Comparison of ENCODE assay signal across 10 cellular contexts in the genomic region with DNA sequence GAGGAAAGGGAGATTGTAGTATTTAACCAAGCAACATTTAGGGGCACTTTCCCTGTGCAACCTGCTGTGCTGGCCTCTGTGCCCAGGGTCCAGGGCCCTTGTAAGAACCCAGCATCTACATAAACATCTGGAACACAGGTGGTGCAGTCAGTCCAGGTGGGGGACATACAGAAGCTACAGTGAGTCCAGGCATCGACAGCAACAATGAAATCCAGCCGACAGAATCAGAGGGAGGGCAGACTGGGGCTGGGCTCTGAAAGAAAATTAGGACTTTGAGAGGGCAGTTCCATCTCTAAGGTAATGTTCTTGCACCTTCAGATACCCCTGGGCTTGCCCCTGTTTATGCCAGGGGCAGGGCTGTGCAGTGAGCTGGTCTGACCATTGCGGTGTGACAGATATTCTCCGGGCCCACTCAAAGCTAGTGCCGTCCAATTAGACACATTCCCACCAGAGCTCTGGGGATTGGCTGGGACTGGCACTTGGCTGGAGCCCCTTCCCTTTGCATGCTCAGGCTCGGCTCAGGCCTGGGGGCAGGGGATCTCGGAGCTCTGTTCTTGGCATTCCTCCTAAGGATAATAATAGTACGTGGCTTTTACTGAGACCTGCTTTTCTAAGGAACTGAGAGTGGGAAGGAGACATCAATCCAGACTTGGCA. TPM values are rescaled to one million over a fixed set of nuclear protein-coding genes. Genes with fewer than 3 reads are reported as not detected.
DNase-seq lines count a peak whose midpoint lies in the region; ATAC-seq and TF ChIP-seq lines count a peak whose summit lies in the region.
"Had no signal": no experiment of that assay in that cellular context is flagged by ENCODE, and none has a peak within 500 bp of the region (broad histone marks: within the 10 kb centered on the region; RNA-seq: fewer than 3 reads in every experiment).

No MANE protein-coding gene starts in this region.

- ATAC-seq in thoracic aorta (ENCODE audit: insufficient number of reproducible peaks, low FRiP score, low read depth), result no peak
- ATAC-seq: body of pancreas had no signal

- peaks cover 85% of the 10 kb centered on the region for H3K4me1 Mint-ChIP-seq in activated naive CD8-positive, alpha-beta T cell (ENCODE audit: low read depth)

- H4K20me1 ChIP-seq in smooth muscle cell (ENCODE audit: low read depth), result peaks cover 90% of the 10 kb centered on the region
- peaks cover 35% of the 10 kb centered on the region for H4K20me1 ChIP-seq in SK-N-SH (ENCODE audit: insufficient read depth)

- H3K27ac Mint-ChIP-seq in activated naive CD8-positive, alpha-beta T cell, result peak overlapping the region; percentile 99

- no peak overlapping the region for H3K4me2 ChIP-seq in smooth muscle cell
- no peak overlapping the region; the same call in 1 of the 2 replicates for H3K4me2 ChIP-seq in SK-N-SH

- CTCF ChIA-PET in SK-N-SH (lab: Yijun Ruan, JAX), result interaction anchor here (1.3 to 18.6 kb wide), 6 partner anchors 17 to 474 kb away, joined by 3 to 262 read pairs (median 39); no protein-coding TSS in a partner anchor

- TF ChIP-seq RAD21 in SK-N-SH (IDR thresholded peaks at IDR 0.05; ENCODE audit: low read length), result no peak

- POLR2A ChIA-PET in SK-N-SH (lab: Yijun Ruan, JAX), result no interaction called here

- peak overlapping the region; percentile 84 for H3K4me3 Mint-ChIP-seq in activated naive CD8-positive, alpha-beta T cell

- no peaks in the 10 kb centered on the region for H3K9me3 Mint-ChIP-seq in activated naive CD8-positive, alpha-beta T cell (ENCODE audit: low read depth)

- TF ChIP-seq CTCF in thoracic aorta (IDR thresholded peaks at IDR 0.05), result no peak
- TF ChIP-seq CTCF in smooth muscle cell (IDR thresholded peaks at IDR 0.05; ENCODE audit: borderline replicate concordance, insufficient read depth, poor library complexity, severe bottlenecking), result no peak
- TF ChIP-seq CTCF in SK-N-SH (IDR thresholded peaks at IDR 0.05), result no peak

- H3K36me3 ChIP-seq in thoracic aorta (peaks cover 4% of the 10 kb centered on the region), smooth muscle cell (ENCODE audit: low read depth) (no peaks in the 10 kb centered on the region), SK-N-SH (replicated peaks in 1 of 2; ENCODE audit: control insufficient read depth in 1 of 2, insufficient read depth in 2 of 2, low read length in 1 of 2) (peaks cover 7 to 15% of the 10 kb centered on the region in 2 experiments)

- H3K36me3 Mint-ChIP-seq in activated naive CD8-positive, alpha-beta T cell, result peaks cover 25% of the 10 kb centered on the region

- H3K9ac ChIP-seq in smooth muscle cell (ENCODE audit: low read depth), result no peak overlapping the region
- no peak overlapping the region for H3K9ac ChIP-seq in SK-N-SH

- DNase-seq in activated CD8-positive, alpha-beta memory T cell treated with anti-CD3 and anti-CD28 coated beads for 24 hours, result peak; percentile 61
- DNase-seq in activated CD8-positive, alpha-beta memory T cell treated with anti-CD3 and anti-CD28 coated beads, Interleukin-2, amount 50 U/mL, for 4 hours, result no peak
- DNase-seq in islet precursor cell (peak; percentile 52), thoracic aorta (ENCODE audit: low spot score) (peak; percentile 41), smooth muscle cell (lab: John Stamatoyannopoulos, UW; ENCODE audit: unreplicated experiment) (no peak), putamen (ENCODE audit: low spot score) (no peak), SK-N-SH (no peak)
- DNase-seq: body of pancreas, NCI-H510A had no signal

- no peaks in the 10 kb centered on the region for H3K27me3 Mint-ChIP-seq in activated naive CD8-positive, alpha-beta T cell

- peaks cover 67% of the 10 kb centered on the region for H3K79me2 ChIP-seq in smooth muscle cell (ENCODE audit: low read depth)
- peaks cover 86% of the 10 kb centered on the region for H3K79me2 ChIP-seq in SK-N-SH (ENCODE audit: insufficient read depth)

- peak overlapping the region; percentile 92 to 96 for H3K27ac ChIP-seq in thoracic aorta
- no peak overlapping the region for H3K27ac ChIP-seq in smooth muscle cell (ENCODE audit: low read depth)
- H3K27ac ChIP-seq in SK-N-SH (ENCODE audit: low read depth in 2 of 2, low read length in 1 of 2), result no peak overlapping the region
- H3K27ac ChIP-seq: body of pancreas had no signal

- H3K4me1 ChIP-seq in thoracic aorta (ENCODE audit: control insufficient read depth in 1 of 2, low read depth in 2 of 2), result peaks cover 62 to 72% of the 10 kb centered on the region in 2 donors
- peaks cover 17% of the 10 kb centered on the region for H3K4me1 ChIP-seq in smooth muscle cell (ENCODE audit: low read depth)
- H3K4me1 ChIP-seq in SK-N-SH (ENCODE audit: control insufficient read depth in 1 of 2, insufficient read depth in 2 of 2, low read depth in 1 of 2, low read length in 1 of 2), result peaks cover 9 to 12% of the 10 kb centered on the region in 2 experiments; a peak in 2 of 4 replicates

- H3K9me3 ChIP-seq in thoracic aorta, result no peaks in the 10 kb centered on the region
- H3K9me3 ChIP-seq in smooth muscle cell (replicated peaks; ENCODE audit: low read depth), result no peaks in the 10 kb centered on the region
- H3K9me3 ChIP-seq in SK-N-SH, result no peaks in the 10 kb centered on the region
- H3K9me3 ChIP-seq: body of pancreas had no signal

- H3F3A ChIP-seq in smooth muscle cell (ENCODE audit: low read depth) (no peaks in the 10 kb centered on the region), SK-N-SH (replicated peaks; ENCODE audit: insufficient read depth) (no peaks in the 10 kb centered on the region)

- H2AFZ ChIP-seq in smooth muscle cell (ENCODE audit: low read depth) (no peak overlapping the region), SK-N-SH (ENCODE audit: low read depth) (no peak overlapping the region)

- no peaks in the 10 kb centered on the region for H3K9me2 ChIP-seq in SK-N-SH

- WGBS in smooth muscle cell (ENCODE audit: low lambda C conversion rate), result 89% methylated on average over 8 of the region's 8 CpGs
- 86% methylated on average over 5 of the region's 8 CpGs for WGBS in SK-N-SH (ENCODE audit: low lambda C conversion rate)

- H3K27me3 ChIP-seq in thoracic aorta (replicated peaks; ENCODE audit: insufficient read depth) (no peaks in the 10 kb centered on the region), smooth muscle cell (ENCODE audit: low read depth) (no peaks in the 10 kb centered on the region), SK-N-SH (ENCODE audit: insufficient read depth) (no peaks in the 10 kb centered on the region)
- H3K27me3 ChIP-seq: body of pancreas had no signal

- H3K4me3 ChIP-seq in thoracic aorta (peak overlapping the region; percentile 99), smooth muscle cell (no peak overlapping the region), SK-N-SH (ENCODE audit: low read depth in 2 of 2, low read length in 1 of 2) (no peak overlapping the region)
- H3K4me3 ChIP-seq: body of pancreas had no signal

- no peak for TF ChIP-seq EP300 in SK-N-SH (IDR thresholded peaks at IDR 0.05; ENCODE audit: borderline replicate concordance in 1 of 2, low read depth in 1 of 2, low read length in 1 of 2)

TF ChIP-seq in SK-N-SH, 30 proteins besides CTCF, POLR2A, EP300 and RAD21 (continues in another document):
- TF ChIP-seq TEAD4 (IDR thresholded peaks at IDR 0.05; ENCODE audit: borderline replicate concordance, insufficient read depth), result no peak
- TF ChIP-seq, protein P1, sequence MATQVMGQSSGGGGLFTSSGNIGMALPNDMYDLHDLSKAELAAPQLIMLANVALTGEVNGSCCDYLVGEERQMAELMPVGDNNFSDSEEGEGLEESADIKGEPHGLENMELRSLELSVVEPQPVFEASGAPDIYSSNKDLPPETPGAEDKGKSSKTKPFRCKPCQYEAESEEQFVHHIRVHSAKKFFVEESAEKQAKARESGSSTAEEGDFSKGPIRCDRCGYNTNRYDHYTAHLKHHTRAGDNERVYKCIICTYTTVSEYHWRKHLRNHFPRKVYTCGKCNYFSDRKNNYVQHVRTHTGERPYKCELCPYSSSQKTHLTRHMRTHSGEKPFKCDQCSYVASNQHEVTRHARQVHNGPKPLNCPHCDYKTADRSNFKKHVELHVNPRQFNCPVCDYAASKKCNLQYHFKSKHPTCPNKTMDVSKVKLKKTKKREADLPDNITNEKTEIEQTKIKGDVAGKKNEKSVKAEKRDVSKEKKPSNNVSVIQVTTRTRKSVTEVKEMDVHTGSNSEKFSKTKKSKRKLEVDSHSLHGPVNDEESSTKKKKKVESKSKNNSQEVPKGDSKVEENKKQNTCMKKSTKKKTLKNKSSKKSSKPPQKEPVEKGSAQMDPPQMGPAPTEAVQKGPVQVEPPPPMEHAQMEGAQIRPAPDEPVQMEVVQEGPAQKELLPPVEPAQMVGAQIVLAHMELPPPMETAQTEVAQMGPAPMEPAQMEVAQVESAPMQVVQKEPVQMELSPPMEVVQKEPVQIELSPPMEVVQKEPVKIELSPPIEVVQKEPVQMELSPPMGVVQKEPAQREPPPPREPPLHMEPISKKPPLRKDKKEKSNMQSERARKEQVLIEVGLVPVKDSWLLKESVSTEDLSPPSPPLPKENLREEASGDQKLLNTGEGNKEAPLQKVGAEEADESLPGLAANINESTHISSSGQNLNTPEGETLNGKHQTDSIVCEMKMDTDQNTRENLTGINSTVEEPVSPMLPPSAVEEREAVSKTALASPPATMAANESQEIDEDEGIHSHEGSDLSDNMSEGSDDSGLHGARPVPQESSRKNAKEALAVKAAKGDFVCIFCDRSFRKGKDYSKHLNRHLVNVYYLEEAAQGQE (IDR thresholded peaks at IDR 0.05; ENCODE audit: low read depth, low read length), result no peak
- TF ChIP-seq SMC3 (IDR thresholded peaks at IDR 0.05; ENCODE audit: low read depth, low read length), result no peak
- TF ChIP-seq TAF1 (IDR thresholded peaks at IDR 0.05; ENCODE audit: borderline replicate concordance, low read depth, low read length), result no peak
- TF ChIP-seq CHD2 (IDR thresholded peaks at IDR 0.05; ENCODE audit: low read length, partially characterized antibody), result no peak
- TF ChIP-seq RFX5 (IDR thresholded peaks at IDR 0.05; ENCODE audit: low read length), result no peak
- TF ChIP-seq FOSL2 (IDR thresholded peaks at IDR 0.05; ENCODE audit: borderline replicate concordance, low read depth), result no peak
- no peak for TF ChIP-seq MEF2A (IDR thresholded peaks at IDR 0.05; ENCODE audit: borderline replicate concordance, low read depth)
- no peak for TF ChIP-seq JUND (IDR thresholded peaks at IDR 0.05)
- no peak for TF ChIP-seq SIN3A (IDR thresholded peaks at IDR 0.05; ENCODE audit: borderline replicate concordance, low read depth, low read length)
- TF ChIP-seq YY1 (IDR thresholded peaks at IDR 0.05; ENCODE audit: low read depth), result no peak
- no peak for TF ChIP-seq RXRA (IDR thresholded peaks at IDR 0.05; ENCODE audit: borderline replicate concordance, low read depth)
- no peak for TF ChIP-seq NFIC (IDR thresholded peaks at IDR 0.05; ENCODE audit: borderline replicate concordance)

RNA-seq across cellular contexts. Expression of gene LBH, which starts 5.4 kb away (rescaled TPM):
- total RNA-seq in thoracic aorta, result 100 to 1,000 TPM; 121 to 210 TPM
- 31.0 and 48.1 TPM in 2 replicates for total RNA-seq in smooth muscle cell
- 33.9 and 35.2 TPM in 2 replicates for polyA plus RNA-seq in smooth muscle cell
- 22.8 and 26.4 TPM in 2 replicates for polyA plus RNA-seq in SK-N-SH (2012; rRNA removed)
- 17.2 and 21.7 TPM in 2 replicates for polyA plus RNA-seq in SK-N-SH (2012; cell fraction: cytosol; rRNA removed)
- 16.5 and 17.5 TPM in 2 replicates for polyA plus RNA-seq in SK-N-SH (2012; cell fraction: nucleus; rRNA removed)

Comparison
In these comparisons a context has a peak if more than half of its experiments do, and no peak if none do; other contexts are left out.
1. DNase-seq: peak in activated CD8-positive, alpha-beta memory T cell treated with anti-CD3 and anti-CD28 coated beads for 24 hours (single experiment), islet precursor cell (single experiment) and thoracic aorta (single experiment); none in activated CD8-positive, alpha-beta memory T cell treated with anti-CD3 and anti-CD28 coated beads, Interleukin-2, amount 50 U/mL, for 4 hours (single experiment), smooth muscle cell (single experiment), putamen (single experiment) and SK-N-SH (single experiment).
2. H3K27ac ChIP-seq: peak in thoracic aorta (2 of 2); none in smooth muscle cell (single experiment) and SK-N-SH (0 of 2).